ENCODE assay signal across 20 cellular contexts in the genomic region with DNA sequence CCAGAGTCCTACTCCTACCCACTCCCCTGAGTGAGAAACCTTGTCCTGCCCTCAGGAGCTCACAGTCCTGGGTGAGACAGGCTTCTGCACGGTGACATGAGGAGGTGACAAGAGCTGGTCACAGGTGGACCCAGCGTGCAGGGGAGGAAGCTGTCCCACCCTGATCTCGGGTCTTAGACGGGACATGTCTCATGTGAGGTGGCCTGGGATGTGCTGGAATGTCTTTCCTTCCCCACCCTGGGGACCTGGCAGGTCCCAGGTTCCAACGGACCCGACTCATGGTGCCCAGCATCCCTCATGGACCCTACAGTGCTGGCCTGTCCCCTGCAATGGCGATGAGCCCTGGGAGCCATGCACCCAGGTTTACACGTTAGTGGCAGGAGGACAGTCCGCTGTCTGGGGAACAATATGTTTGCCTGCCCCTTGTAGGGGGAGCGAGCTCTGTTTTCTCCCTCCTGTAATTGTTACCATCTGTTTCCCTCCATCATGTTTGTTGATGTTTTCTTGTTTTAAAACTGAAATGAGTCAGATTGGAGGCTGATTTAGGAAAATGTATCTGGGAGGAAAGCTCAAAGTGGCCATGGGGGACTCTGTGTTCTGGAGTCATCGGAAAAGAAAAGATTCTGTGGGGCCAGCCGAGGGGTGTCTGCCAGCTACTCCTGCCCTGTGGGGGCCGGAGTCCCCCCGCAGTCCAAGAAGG.
"Had no signal": no experiment of that assay in that cellular context is flagged by ENCODE, and none has a peak within 500 bp of the region (broad histone marks: within the 10 kb centered on the region; RNA-seq: fewer than 3 reads in every experiment).

No MANE protein-coding gene starts in this region.

- FAIRE-seq: frontal cortex, small intestine had no signal

- H3K27ac ChIP-seq: ascending aorta, breast epithelium, right atrium auricular region, suprapubic skin had no signal

- ATAC-seq: activated CD4-positive, CD25-positive, alpha-beta regulatory T cell treated with anti-CD3 and anti-CD28 coated beads, Interleukin-2, amount 50 U/mL, for 24 hours; activated naive CD8-positive, alpha-beta T cell treated with anti-CD3 and anti-CD28 coated beads, Interleukin-2, amount 50 U/mL, for 24 hours; heart left ventricle; left colon; stimulated activated naive CD8-positive, alpha-beta T cell treated with anti-CD3 and anti-CD28 coated beads, Interleukin-15, Interleukin-2, amounts not matched to agents 100 U/mL and 50 U/mL, for 24 hours had no signal

- DNase-seq: activated naive CD4-positive, alpha-beta T cell; activated naive CD8-positive, alpha-beta T cell treated with anti-CD3 and anti-CD28 coated beads, Interleukin-2, amount 50 U/mL, for 24 hours; activated T-cell treated with anti-CD3 and anti-CD28 coated beads for 4 hours; cerebellar nuclear complex; endodermal cell; left colon; small intestine; stimulated activated CD4-positive, alpha-beta T cell treated with anti-CD3 and anti-CD28 coated beads, Interleukin-4, amount 100 ng/mL, for 4 hours; stimulated activated CD8-positive, alpha-beta memory T cell treated with anti-CD3 and anti-CD28 coated beads, Interleukin-4, amount 100 ng/mL, for 48 hours; stimulated activated naive CD8-positive, alpha-beta T cell treated with anti-CD3 and anti-CD28 coated beads, Interleukin-15, Interleukin-2, amounts not matched to agents 100 U/mL and 50 U/mL, for 24 hours; T-helper 1 cell; T1000; trophoblast cell had no signal

- H3K27me3 ChIP-seq: ascending aorta, breast epithelium, heart left ventricle, right atrium auricular region, suprapubic skin had no signal

- H3K36me3 ChIP-seq: ascending aorta, breast epithelium, heart left ventricle, right atrium auricular region, suprapubic skin had no signal

- H3K9me3 ChIP-seq: ascending aorta, suprapubic skin had no signal

- H3K4me3 ChIP-seq: ascending aorta, breast epithelium, heart left ventricle, right atrium auricular region, suprapubic skin had no signal
